Comparison of ENCODE assay signal across 9 cellular contexts in the genomic region with DNA sequence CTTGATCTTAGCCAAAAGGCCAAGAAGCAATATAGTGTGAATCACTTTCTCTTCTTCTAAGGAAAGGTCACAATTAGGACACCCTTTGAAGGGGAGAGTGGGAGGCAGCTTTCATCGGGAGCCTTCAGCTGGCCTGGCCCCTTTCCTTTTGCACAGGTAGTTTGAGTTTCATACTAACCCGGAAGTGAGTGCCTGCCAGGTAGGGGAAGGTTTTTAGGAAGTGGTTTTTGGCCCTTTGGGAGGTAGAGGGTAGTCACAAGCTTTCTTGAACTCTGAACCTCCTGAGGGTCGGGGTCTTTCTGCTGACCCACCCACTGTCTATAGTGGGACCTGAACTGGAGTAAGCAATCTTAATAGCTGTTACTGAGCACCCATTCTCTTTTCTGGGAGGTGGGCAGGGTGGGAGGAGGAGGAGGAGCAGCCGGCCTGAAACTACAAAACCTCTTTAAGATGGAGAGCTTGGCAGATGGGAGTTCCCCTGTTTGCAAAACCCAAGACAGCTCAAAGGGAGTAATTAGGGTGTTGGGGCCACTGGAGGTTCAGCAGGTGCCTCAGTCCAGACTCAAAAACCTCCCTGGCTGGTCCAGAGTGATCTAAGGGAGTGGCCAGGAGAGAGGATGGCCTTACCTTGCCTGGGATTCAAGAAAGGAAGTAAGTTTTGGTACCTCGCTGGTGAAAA. TPM values are rescaled to one million over a fixed set of nuclear protein-coding genes. Genes with fewer than 3 reads are reported as not detected.
A peak's percentile ranks its signal among the peaks of the same experiment; 100 is the strongest.
DNase-seq lines count a peak whose midpoint lies in the region; ATAC-seq and TF ChIP-seq lines count a peak whose summit lies in the region.
"Had no signal": no experiment of that assay in that cellular context is flagged by ENCODE, and none has a peak within 500 bp of the region (broad histone marks: within the 10 kb centered on the region; RNA-seq: fewer than 3 reads in every experiment).

No MANE protein-coding gene starts in this region.

- TF ChIP-seq CTCF in CD14-positive monocyte (IDR thresholded peaks at IDR 0.05) (no peak), KMS-11 (conservative IDR thresholded peaks at IDR 0.05; ENCODE audit: low read depth, low read length) (no peak), testis (IDR thresholded peaks at IDR 0.05) (no peak)

- H2AFZ ChIP-seq in KMS-11 (ENCODE audit: low read depth): no peak overlapping the region

- peaks cover 74% of the 10 kb centered on the region for H4K20me1 ChIP-seq in KMS-11 (ENCODE audit: insufficient read depth)

- no peak for TF ChIP-seq POLR2A in testis (IDR thresholded peaks at IDR 0.05)

- no peaks in the 10 kb centered on the region for H3K36me3 ChIP-seq in KMS-11 (ENCODE audit: insufficient read depth)
- no peaks in the 10 kb centered on the region for H3K36me3 ChIP-seq in effector memory CD4-positive, alpha-beta T cell (ENCODE audit: control insufficient read depth, insufficient read depth, low read length)
- no peaks in the 10 kb centered on the region for H3K36me3 ChIP-seq in testis (ENCODE audit: low read depth, missing control alignments)

- H3K27me3 ChIP-seq in KMS-11 (ENCODE audit: insufficient read depth, low read depth) (no peaks in the 10 kb centered on the region), testis (no peaks in the 10 kb centered on the region)
- H3K27me3 ChIP-seq in effector memory CD4-positive, alpha-beta T cell (replicated peaks; ENCODE audit: control insufficient read depth, insufficient read depth, low read length, poor library complexity, severe bottlenecking): no peaks in the 10 kb centered on the region

- H3K4me1 ChIP-seq in KMS-11 (ENCODE audit: low read depth, poor library complexity, severe bottlenecking): peaks cover 59% of the 10 kb centered on the region
- peaks cover 40% of the 10 kb centered on the region for H3K4me1 ChIP-seq in effector memory CD4-positive, alpha-beta T cell (ENCODE audit: control insufficient read depth, insufficient read depth, low read length, poor library complexity, severe bottlenecking)
- H3K4me1 ChIP-seq in testis: peaks cover 40% of the 10 kb centered on the region

- peak overlapping the region; percentile 47 to 89 (median 68) for H3K27ac Mint-ChIP-seq in CD14-positive monocyte

- peak overlapping the region; percentile 80; the same call in 1 of the 2 replicates for H3K4me2 ChIP-seq in KMS-11

- no peaks in the 10 kb centered on the region for H3K9me3 ChIP-seq in effector memory CD4-positive, alpha-beta T cell (ENCODE audit: control insufficient read depth, low read length)
- no peaks in the 10 kb centered on the region for H3K9me3 ChIP-seq in testis

- H3K9ac ChIP-seq in KMS-11: no peak overlapping the region

- no peak overlapping the region for H3K4me3 Mint-ChIP-seq in CD14-positive monocyte

- intact Hi-C loops in CD14-positive monocyte (cut with micrococcal nuclease): no loop called here
- intact Hi-C loops in testis (cut with DNase I; ENCODE audit: low total_unique reads): loop anchor here (10.0 kb wide), 1 partner anchor 54 kb away; no protein-coding TSS in a partner anchor
- intact Hi-C loops in Right ventricle myocardium inferior (cut with DNase I): no loop called here

- 58 to 75% methylated on average over 4 to 5 of the region's 5 CpGs for WGBS in testis, 2 donors

- ATAC-seq in GM21360 (IDR thresholded peaks at IDR 0.05; ENCODE audit: unreplicated experiment) (peak; percentile 35), HG03565 (IDR thresholded peaks at IDR 0.05; ENCODE audit: unreplicated experiment) (no peak), Right ventricle myocardium inferior (no peak)

- DNase-seq in CD14-positive monocyte (ENCODE audit: low spot score): no peak
- DNase-seq in effector memory CD4-positive, alpha-beta T cell: peak in 2 of 3 donors; percentile 8 to 14
- DNase-seq in nucleus accumbens (lab: John Stamatoyannopoulos, UW): no peak
- DNase-seq in testis: no peak
- no peak for DNase-seq in Right ventricle myocardium inferior (ENCODE audit: missing footprints)
- DNase-seq: Kasumi-1 had no signal

- peaks cover 64% of the 10 kb centered on the region for H3K4me1 Mint-ChIP-seq in CD14-positive monocyte

- peaks cover 97% of the 10 kb centered on the region for H3K79me2 ChIP-seq in KMS-11 (ENCODE audit: insufficient read depth, low read depth)

- peaks cover 0 to 1% (median 0%) of the 10 kb centered on the region in 3 donors for H3K27me3 Mint-ChIP-seq in CD14-positive monocyte (ENCODE audit: low read depth in 3 of 3)

- H3K4me3 ChIP-seq in KMS-11 (IDR thresholded peaks at IDR 0.05; ENCODE audit: insufficient read depth, low read depth, low read length) (no peak overlapping the region), testis (no peak overlapping the region)
- H3K4me3 ChIP-seq in effector memory CD4-positive, alpha-beta T cell (ENCODE audit: insufficient read depth, low read depth, low read length, poor library complexity, severe bottlenecking): no peak overlapping the region

- peaks cover 4 to 10% of the 10 kb centered on the region in 2 donors for H3K36me3 Mint-ChIP-seq in CD14-positive monocyte

- H3K9me3 Mint-ChIP-seq in CD14-positive monocyte: no peaks in the 10 kb centered on the region

- H3K27ac ChIP-seq in KMS-11 (no peak overlapping the region), testis (no peak overlapping the region)
- H3K27ac ChIP-seq in effector memory CD4-positive, alpha-beta T cell (ENCODE audit: insufficient read depth, low read length, poor library complexity, severe bottlenecking): peak overlapping the region; percentile 52

RNA-seq across cellular contexts. Expression of gene LARP1, which starts 6.0 kb away (rescaled TPM):
- polyA plus RNA-seq in CD14-positive monocyte: 1 to 10 TPM; 4.7 to 5.8 TPM
- total RNA-seq in testis: 100 to 1,000 TPM; 169 to 174 TPM
- 118 TPM for polyA plus RNA-seq in testis (ENCODE audit: insufficient read depth, low read depth, low replicate concordance)
- total RNA-seq in Right ventricle myocardium inferior: 147 TPM

Comparison
In these comparisons a context has a peak if more than half of its experiments do, and no peak if none do; other contexts are left out.
1. DNase-seq: peak in effector memory CD4-positive, alpha-beta T cell (2 of 3); none in CD14-positive monocyte (single experiment), nucleus accumbens (0 of 56), testis (single experiment) and Right ventricle myocardium inferior (single experiment).